Comparison of ENCODE assay signal across 17 cellular contexts in the genomic region with DNA sequence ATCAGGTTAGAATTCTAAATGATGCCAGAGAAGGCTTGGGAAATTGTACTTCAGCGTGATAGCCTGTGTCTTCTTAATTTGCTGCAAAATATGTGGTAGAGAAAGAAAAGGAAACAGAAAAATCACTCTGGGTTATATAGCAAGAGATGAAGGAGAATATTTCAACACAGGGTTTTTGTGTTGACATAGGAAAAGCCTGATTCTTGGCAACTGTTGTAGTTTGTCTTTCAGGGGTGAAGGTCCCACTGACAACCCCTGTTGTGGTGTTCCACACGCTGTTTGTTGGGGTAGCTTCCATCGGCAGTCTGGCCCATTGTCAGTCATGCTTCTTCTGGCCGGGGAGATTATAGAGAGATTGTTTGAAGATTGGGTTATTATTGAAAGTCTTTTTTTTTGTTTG. TPM values are rescaled to one million over a fixed set of nuclear protein-coding genes. Genes with fewer than 3 reads are reported as not detected.
"Had no signal": no experiment of that assay in that cellular context is flagged by ENCODE, and none has a peak within 500 bp of the region (broad histone marks: within the 10 kb centered on the region; RNA-seq: fewer than 3 reads in every experiment).

No MANE protein-coding gene starts in this region.

- ATAC-seq: K562 had no signal

- H3K4me3 ChIP-seq: K562, SJSA1, SK-N-MC had no signal

- H3K4me1 Mint-ChIP-seq: IgD-negative memory B cell had no signal

- DNase-seq: MV-4-11, NCI-H1048, NCI-H1105, NCI-H1436 treated with DMSO at 0.1 percent for 48 hours, NCI-H1694, NCI-H2171 treated with DMSO at 0.1 percent for 48 hours, NCI-H526 treated with DMSO at 0.1 percent for 48 hours, NCI-H774, Right ventricle myocardium superior, SIG-M5 had no signal

- H3K27ac Mint-ChIP-seq: IgD-negative memory B cell had no signal

- H3K27ac ChIP-seq: KMS-11, SJSA1, SK-N-MC had no signal

- H3K4me2 ChIP-seq: KMS-11 had no signal

- H3K9ac ChIP-seq: KMS-11 had no signal

- H3K4me3 Mint-ChIP-seq: IgD-negative memory B cell had no signal

- H3K4me1 ChIP-seq: SJSA1 had no signal

- H3K9me3 ChIP-seq: SJSA1 had no signal

- H3K27me3 Mint-ChIP-seq: IgD-negative memory B cell had no signal

- H3K36me3 ChIP-seq: SJSA1 had no signal

- H3K27me3 ChIP-seq: SJSA1 had no signal

RNA-seq across cellular contexts. Expression of gene SLCO1C1, which starts 13.8 kb away (rescaled TPM):
- total RNA-seq: HT-29, K562, M059J, SJSA1 had no signal
- polyA plus RNA-seq: IgD-negative memory B cell, K562 had no signal
